22 cellular contexts compared by ENCODE assay signal in genomic region chr16:54048994-54049929, GRCh38.
DNase-seq lines count a peak whose midpoint lies in the region; ATAC-seq and TF ChIP-seq lines count a peak whose summit lies in the region.
"Had no signal": no experiment of that assay in that cellular context is flagged by ENCODE, and none has a peak within 500 bp of the region (broad histone marks: within the 10 kb centered on the region; RNA-seq: fewer than 3 reads in every experiment).

No MANE protein-coding gene starts in this region.

- H3K4me3 ChIP-seq in HUES64 (ENCODE audit: low read length): no peak overlapping the region
- H3K4me3 ChIP-seq in iPS-20b (ENCODE audit: low read length): peak overlapping the region; percentile 28; the same call in 1 of the 2 replicates
- H3K4me3 ChIP-seq in dorsolateral prefrontal cortex: no peak overlapping the region

- H3K9me3 ChIP-seq in HUES64 (ENCODE audit: insufficient read depth, low read depth, low read length): no peaks in the 10 kb centered on the region
- no peaks in the 10 kb centered on the region for H3K9me3 ChIP-seq in iPS-20b (ENCODE audit: insufficient read depth, low read depth, low read length)

- H3K4me1 ChIP-seq in HUES64 (ENCODE audit: insufficient read depth, low read length) (peaks cover 53% of the 10 kb centered on the region), iPS-20b (ENCODE audit: insufficient read depth, low read length) (peaks cover 41% of the 10 kb centered on the region)

- peak overlapping the region; percentile 16; the same call in 1 of the 2 replicates for H3K9ac ChIP-seq in HUES64 (ENCODE audit: low read depth, low read length)
- peak overlapping the region; percentile 39; the same call in 1 of the 2 replicates for H3K9ac ChIP-seq in iPS-20b (ENCODE audit: low read depth, low read length)

- DNase-seq in DMS79 treated with DMSO at 0.1 percent for 48 hours (lab: John Stamatoyannopoulos, UW) (peak; percentile 19), NCI-H524 treated with DMSO at 0.1 percent for 48 hours (lab: John Stamatoyannopoulos, UW) (peak; percentile 57), epidermal melanocyte (ENCODE audit: insufficient read length, low spot score) (no peak), dorsolateral prefrontal cortex (no peak)
- DNase-seq: activated CD8-positive, alpha-beta memory T cell treated with anti-CD3 and anti-CD28 coated beads for 24 hours; AML-193; amygdala; midbrain; NCI-H1048; NCI-H526 treated with DMSO at 0.1 percent for 48 hours; nucleus accumbens; stimulated activated CD4-positive, alpha-beta T cell treated with anti-CD3 and anti-CD28 coated beads, Interleukin-2, amount 100 ng/mL, for 48 hours; stimulated activated CD8-positive, alpha-beta memory T cell treated with anti-CD3 and anti-CD28 coated beads, Interleukin-4, amount 100 ng/mL, for 48 hours; SW 1271; WERI-Rb-1 had no signal

- intact Hi-C loops in dorsolateral prefrontal cortex (cut with DNase I): no loop called here

- H3K27ac ChIP-seq in HUES64 (ENCODE audit: low read depth, low read length) (peak overlapping the region; percentile 91), iPS-20b (ENCODE audit: low read length) (peak overlapping the region; percentile 74), dorsolateral prefrontal cortex (no peak overlapping the region)
- H3K27ac ChIP-seq: epithelial cell of prostate, WERI-Rb-1 had no signal

- no peak for TF ChIP-seq CTCF in dorsolateral prefrontal cortex (IDR thresholded peaks at IDR 0.05 in 54 of 56, conservative IDR thresholded peaks at IDR 0.05 in 2 of 56; ENCODE audit: low read depth in 1 of 56, partially characterized antibody in 56 of 56)

- ATAC-seq in HG02798 (IDR thresholded peaks at IDR 0.05; ENCODE audit: poor library complexity, unreplicated experiment) (no peak), HG02870 (IDR thresholded peaks at IDR 0.05; ENCODE audit: unreplicated experiment) (no peak)
- ATAC-seq: activated T-helper 17 cell treated with anti-CD3 and anti-CD28 coated beads, Interleukin-2, amount 50 U/mL, for 72 hours; HepG2 had no signal

- no peaks in the 10 kb centered on the region for H3K36me3 ChIP-seq in HUES64 (ENCODE audit: insufficient read depth, low read length)
- H3K36me3 ChIP-seq in iPS-20b (ENCODE audit: insufficient read depth, low read depth, low read length): no peaks in the 10 kb centered on the region
- H3K36me3 ChIP-seq: WERI-Rb-1 had no signal

- 40% methylated on average over 10 of the region's 10 CpGs for WGBS in HUES64

- no peaks in the 10 kb centered on the region for H3K27me3 ChIP-seq in HUES64 (ENCODE audit: insufficient read depth, low read length)
- H3K27me3 ChIP-seq in iPS-20b (ENCODE audit: insufficient read depth, low read length): peaks cover 5% of the 10 kb centered on the region; the same call in 1 of the 2 replicates
- no peaks in the 10 kb centered on the region for H3K27me3 ChIP-seq in dorsolateral prefrontal cortex

Comparison
In these comparisons a context has a peak if more than half of its experiments do, and no peak if none do; other contexts are left out.
1. DNase-seq: peak in DMS79 treated with DMSO at 0.1 percent for 48 hours (single experiment) and NCI-H524 treated with DMSO at 0.1 percent for 48 hours (single experiment); none in epidermal melanocyte (single experiment) and dorsolateral prefrontal cortex (0 of 10).
2. H3K27ac ChIP-seq: peak in HUES64 (single experiment) and iPS-20b (single experiment); none in dorsolateral prefrontal cortex (0 of 59).